ENCODE assay signal across 8 cellular contexts in genomic region chr11:118145285-118146227, GRCh38. TPM values are rescaled to one million over a fixed set of nuclear protein-coding genes. Genes with fewer than 3 reads are reported as not detected.
A peak's percentile ranks its signal among the peaks of the same experiment; 100 is the strongest.
DNase-seq lines count a peak whose midpoint lies in the region; ATAC-seq and TF ChIP-seq lines count a peak whose summit lies in the region.

No MANE protein-coding gene starts in this region.

- peaks cover 75% of the 10 kb centered on the region for H3K27me3 ChIP-seq in HUES48 (ENCODE audit: control insufficient read depth, insufficient read depth, low read length)
- peaks cover 25% of the 10 kb centered on the region for H3K27me3 ChIP-seq in OCI-LY3 (ENCODE audit: low read depth, low read length)
- peaks cover 3 to 4% of the 10 kb centered on the region in 2 donors for H3K27me3 ChIP-seq in muscle layer of colon (ENCODE audit: control insufficient read depth in 1 of 2, insufficient read depth in 2 of 2, low read length in 2 of 2)

- H3K27ac ChIP-seq in HUES48 (ENCODE audit: low read depth, low read length) (no peak overlapping the region), OCI-LY3 (ENCODE audit: low read length) (no peak overlapping the region), muscle layer of colon (ENCODE audit: low read depth, low read length) (peak overlapping the region; percentile 37)

- no peaks in the 10 kb centered on the region for H3K36me3 ChIP-seq in HUES48 (ENCODE audit: control insufficient read depth, insufficient read depth, low read length)
- no peaks in the 10 kb centered on the region for H3K36me3 ChIP-seq in OCI-LY3 (replicated peaks; ENCODE audit: low read depth, low read length)
- H3K36me3 ChIP-seq in muscle layer of colon (ENCODE audit: insufficient read depth, low read length), result no peaks in the 10 kb centered on the region

- ATAC-seq in GM19463 (IDR thresholded peaks at IDR 0.05; ENCODE audit: unreplicated experiment) (peak; percentile 86), esophagus mucosa (peak; percentile 91)

- peak; percentile 88 for DNase-seq in CD1c-positive myeloid dendritic cell (ENCODE audit: extremely low spot score)
- peak; percentile 86 for DNase-seq in activated T-cell treated with anti-CD3 and anti-CD28 coated beads, Interleukin-2, amount 50 U/mL, for 1 hour
- DNase-seq in stimulated activated CD8-positive, alpha-beta memory T cell treated with anti-CD3 and anti-CD28 coated beads, Interleukin-4, amount 100 ng/mL, for 4 hours (ENCODE audit: low read depth in 2 of 2, low spot score in 1 of 2), result peak; percentile 67 to 72

- H3K4me1 ChIP-seq in HUES48 (ENCODE audit: control insufficient read depth, insufficient read depth, low read length) (peaks cover 23% of the 10 kb centered on the region), OCI-LY3 (ENCODE audit: low read length) (peaks cover 13% of the 10 kb centered on the region; the same call in 1 of the 2 replicates), muscle layer of colon (ENCODE audit: insufficient read depth, low read length) (no peaks in the 10 kb centered on the region)

- H3K4me3 ChIP-seq in HUES48 (ENCODE audit: low read depth, low read length) (peak overlapping the region; percentile 77), OCI-LY3 (ENCODE audit: low read length) (peak overlapping the region; percentile 86), muscle layer of colon (ENCODE audit: low read depth in 1 of 2, low read length in 2 of 2) (peak overlapping the region; percentile 54 to 82)

- peak overlapping the region; percentile 40; the same call in 1 of the 2 replicates for H2AFZ ChIP-seq in OCI-LY3 (ENCODE audit: low read depth, low read length)

- H4K20me1 ChIP-seq in OCI-LY3 (ENCODE audit: insufficient read depth, low read length), result no peaks in the 10 kb centered on the region

- H3K79me2 ChIP-seq in OCI-LY3 (ENCODE audit: low read length), result no peaks in the 10 kb centered on the region

- H3K4me2 ChIP-seq in OCI-LY3 (ENCODE audit: low read length), result peak overlapping the region; percentile 76

- peak; percentile 87 for TF ChIP-seq CTCF in OCI-LY3 (IDR thresholded peaks at IDR 0.05; ENCODE audit: low read depth, low read length)

- H3K9ac ChIP-seq in HUES48 (ENCODE audit: low read depth, low read length) (no peak overlapping the region), OCI-LY3 (ENCODE audit: low read length) (peak overlapping the region; percentile 53), muscle layer of colon (ENCODE audit: low read length) (no peak overlapping the region)

- H3K9me3 ChIP-seq in HUES48 (ENCODE audit: control insufficient read depth, insufficient read depth, low read length), result no peaks in the 10 kb centered on the region
- H3K9me3 ChIP-seq in OCI-LY3 (ENCODE audit: insufficient read depth, low read length), result no peaks in the 10 kb centered on the region
- H3K9me3 ChIP-seq in muscle layer of colon (ENCODE audit: low read length), result no peaks in the 10 kb centered on the region

RNA-seq across cellular contexts. Expression of gene SCN4B, which starts 7.1 kb away (rescaled TPM):
- 2.5 TPM for total RNA-seq in esophagus mucosa

RNA-seq across cellular contexts. Expression of gene SCN2B, which starts 30.9 kb away (rescaled TPM):
- total RNA-seq in esophagus mucosa, result 0.32 TPM

RNA-seq across cellular contexts. Expression of gene SMIM35, which starts 58.8 kb away (rescaled TPM):
- not detected for total RNA-seq in esophagus mucosa
